Comparison of ENCODE assay signal across 33 cellular contexts in the genomic region with DNA sequence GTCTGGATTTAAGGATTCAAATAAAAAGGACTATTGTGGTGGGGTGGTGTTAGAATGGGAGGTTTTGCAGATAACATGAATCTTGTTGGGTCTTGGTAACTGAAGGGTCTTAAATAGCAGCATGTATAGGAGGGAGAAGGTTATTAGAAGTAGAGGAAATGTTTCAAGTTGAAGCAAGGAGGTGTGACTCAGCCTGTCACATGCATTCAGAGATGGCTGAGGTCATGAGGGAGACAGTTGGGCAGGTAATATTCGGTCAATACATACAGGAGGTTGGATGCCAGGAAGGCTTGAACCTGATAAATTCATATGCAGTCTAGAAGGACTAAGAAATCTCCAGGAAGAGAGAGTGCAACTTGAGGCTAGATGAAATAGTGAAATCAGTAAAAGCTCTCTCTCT. TPM values are rescaled to one million over a fixed set of nuclear protein-coding genes. Genes with fewer than 3 reads are reported as not detected.
DNase-seq lines count a peak whose midpoint lies in the region; ATAC-seq, FAIRE-seq and TF ChIP-seq lines count a peak whose summit lies in the region.
"Had no signal": no experiment of that assay in that cellular context is flagged by ENCODE, and none has a peak within 500 bp of the region (broad histone marks: within the 10 kb centered on the region; RNA-seq: fewer than 3 reads in every experiment).

No MANE protein-coding gene starts in this region.

- no peak for TF ChIP-seq EP300 in H1 (IDR thresholded peaks at IDR 0.05; ENCODE audit: borderline replicate concordance in 1 of 2, low read depth in 2 of 2, low read length in 2 of 2)

- H3K18ac ChIP-seq in IMR-90 (ENCODE audit: low read depth, low read length) (no peak overlapping the region), H1 (ENCODE audit: extremely low read depth, low read length) (no peak overlapping the region)

- H3K23me2 ChIP-seq in H1 (ENCODE audit: low read depth, low read length): no peaks in the 10 kb centered on the region

- H4K91ac ChIP-seq in IMR-90 (ENCODE audit: insufficient read depth, low read depth, low read length) (no peak overlapping the region), H1 (replicated peaks; ENCODE audit: insufficient read length, low read length) (no peak overlapping the region)

- H3K4me2 ChIP-seq in IMR-90 (ENCODE audit: low read depth, low read length) (no peak overlapping the region), H1 (ENCODE audit: insufficient read depth in 1 of 2, low read depth in 2 of 2, low read length in 2 of 2) (no peak overlapping the region), OCI-LY7 (ENCODE audit: low read length) (no peak overlapping the region)

- H3K4ac ChIP-seq in IMR-90 (ENCODE audit: low read depth, low read length) (peak overlapping the region; percentile 16; the same call in 1 of the 2 replicates), H1 (replicated peaks; ENCODE audit: insufficient read length, low read depth, low read length) (no peak overlapping the region)

- H3K4me3 Mint-ChIP-seq in endothelial cell (ENCODE audit: unreplicated experiment): no peak overlapping the region
- H3K4me3 Mint-ChIP-seq: activated naive CD8-positive, alpha-beta T cell treated with anti-CD3 and anti-CD28 coated beads, Interleukin-2, amount 10 ng/mL, durations not matched to agents 7 days and 5 days; stimulated activated memory B cell treated with anti-CD40 and anti-IgM and Interleukin-4, amounts not matched to agents 10 μg/mL and 1 μg/mL and 100 μg/mL, for 72 hours had no signal

- DNase-seq in ELR (ENCODE audit: low read depth) (peak; percentile 14), IMR-90 (no peak), H1 (ENCODE audit: low read depth in 1 of 2, low spot score in 2 of 2) (no peak), renal cortical epithelial cell (ENCODE audit: low read depth) (peak; percentile 20), putamen (ENCODE audit: low spot score) (no peak), WERI-Rb-1 (no peak), endothelial cell (ENCODE audit: low spot score) (no peak), OCI-LY7 (ENCODE audit: low spot score) (no peak)
- DNase-seq: activated CD4-positive, alpha-beta T cell treated with anti-CD3 and anti-CD28 coated beads, Interleukin-2, amount 50 U/mL, for 1 hour; activated CD4-positive, CD25-positive, alpha-beta regulatory T cell; activated effector memory CD4-positive, alpha-beta T cell treated with anti-CD3 and anti-CD28 coated beads, Interleukin-2, amount 50 U/mL, for 16 hours; activated naive CD8-positive, alpha-beta T cell treated with anti-CD3 and anti-CD28 coated beads, Interleukin-2, amount 10 ng/mL, durations not matched to agents 7 days and 5 days; activated T-cell treated with anti-CD3 and anti-CD28 coated beads, Interleukin-2, amount 50 U/mL, for 1 hour; aorta; colonic mucosa; effector CD4-positive, alpha-beta T cell; GDM1; glutamatergic neuron; islet precursor cell; Karpas-422; NCI-H1417 treated with DMSO at 0.1 percent for 48 hours; NCI-H2081; NCI-H226; NCI-H69; RPMI8226; sigmoid colon; stimulated activated CD4-positive, alpha-beta T cell treated with anti-CD3 and anti-CD28 coated beads, Interleukin-4, amount 100 ng/mL, for 24 hours; substantia nigra; T-helper 1 cell; trophoblast cell had no signal

- no peaks in the 10 kb centered on the region for H3K9me1 ChIP-seq in IMR-90 (ENCODE audit: insufficient read depth, low read length)

- no peak for TF ChIP-seq CTCF in IMR-90 (conservative IDR thresholded peaks at IDR 0.05; ENCODE audit: low read depth, low read length)
- TF ChIP-seq CTCF in H1 (IDR thresholded peaks at IDR 0.05; ENCODE audit: control extremely low read depth in 1 of 3, insufficient read depth in 1 of 3, low read depth in 1 of 3, low read length in 3 of 3): no peak
- TF ChIP-seq CTCF in WERI-Rb-1 (IDR thresholded peaks at IDR 0.05; ENCODE audit: low read depth, low read length): no peak
- no peak for TF ChIP-seq CTCF in endothelial cell (IDR thresholded peaks at IDR 0.05; ENCODE audit: unreplicated experiment)
- no peak for TF ChIP-seq CTCF in OCI-LY7 (conservative IDR thresholded peaks at IDR 0.05; ENCODE audit: low read length)

- H3K9me3 ChIP-seq in IMR-90 (ENCODE audit: control insufficient read depth, insufficient read depth, low read length) (no peaks in the 10 kb centered on the region), H1 (ENCODE audit: insufficient read depth in 2 of 2, low read depth in 1 of 2, low read length in 1 of 2) (no peaks in the 10 kb centered on the region), WERI-Rb-1 (ENCODE audit: severe bottlenecking) (no peaks in the 10 kb centered on the region), OCI-LY7 (ENCODE audit: low read length) (no peaks in the 10 kb centered on the region)
- H3K9me3 ChIP-seq: colonic mucosa, neutrophil, sigmoid colon had no signal

- FAIRE-seq in H1 (lab: Jason Lieb, UNC): no peak

- no CpG with 5 or more reads among the region's 1 CpG for WGBS in IMR-90 (ENCODE audit: extremely low coverage in 2 of 2, insufficient read length in 1 of 2), 2 experiments
- 86% methylated on average over 1 of the region's 1 CpG; no CpG with 5 or more reads in 1 of the 2 experiments for WGBS in H1 (ENCODE audit: extremely low coverage in 1 of 2, insufficient coverage in 1 of 2, insufficient read length in 1 of 2, insufficient replicate concordance in 2 of 2, low coverage in 1 of 2, low lambda C conversion rate in 2 of 2, missing lambda C conversion rate in 1 of 2), 2 experiments

- H3K27me3 ChIP-seq in IMR-90 (ENCODE audit: control insufficient read depth, insufficient read depth, low read length): peaks cover 16% of the 10 kb centered on the region
- H3K27me3 ChIP-seq in H1 (replicated peaks in 1 of 4; ENCODE audit: control insufficient read depth in 3 of 4, extremely low read depth in 1 of 4, insufficient read depth in 3 of 4, low read length in 3 of 4): no peaks in the 10 kb centered on the region
- no peaks in the 10 kb centered on the region for H3K27me3 ChIP-seq in WERI-Rb-1 (ENCODE audit: insufficient read depth, low read depth, severe bottlenecking)
- H3K27me3 ChIP-seq: cardiac muscle cell, colonic mucosa, neutrophil had no signal

- H3K27ac ChIP-seq in IMR-90 (ENCODE audit: insufficient read depth, low read length) (no peak overlapping the region), H1 (ENCODE audit: low read depth, low read length) (no peak overlapping the region), WERI-Rb-1 (no peak overlapping the region), OCI-LY7 (ENCODE audit: low read depth, low read length, poor library complexity, severe bottlenecking) (no peak overlapping the region)
- H3K27ac ChIP-seq: cardiac muscle cell, colonic mucosa, neutrophil, sigmoid colon had no signal

- H3K79me2 ChIP-seq in H1 (ENCODE audit: control insufficient read depth in 1 of 2, insufficient read depth in 2 of 2, low read length in 2 of 2) (no peaks in the 10 kb centered on the region), OCI-LY7 (ENCODE audit: insufficient read depth, low read depth, low read length) (no peaks in the 10 kb centered on the region)

- H4K8ac ChIP-seq in IMR-90 (ENCODE audit: low read depth in 2 of 2, low read length in 2 of 2) (no peak overlapping the region), H1 (ENCODE audit: extremely low read depth, insufficient read depth, low read length) (no peak overlapping the region)

- H2AFZ ChIP-seq in IMR-90 (replicated peaks; ENCODE audit: low read length, poor library complexity) (no peak overlapping the region), H1 (ENCODE audit: low read length) (0 out of 2 replicates have a peak overlapping the region, but pooled peaks have one; percentile 12), OCI-LY7 (ENCODE audit: low read length) (no peak overlapping the region)

- H3K36me3 ChIP-seq in IMR-90 (ENCODE audit: control insufficient read depth, insufficient read depth, low read length): no peaks in the 10 kb centered on the region
- no peaks in the 10 kb centered on the region for H3K36me3 ChIP-seq in H1 (ENCODE audit: control insufficient read depth in 2 of 4, insufficient read depth in 4 of 4, low read length in 3 of 4)
- no peaks in the 10 kb centered on the region for H3K36me3 ChIP-seq in WERI-Rb-1
- H3K36me3 ChIP-seq in OCI-LY7 (ENCODE audit: insufficient read depth, low read length): no peaks in the 10 kb centered on the region
- H3K36me3 ChIP-seq: cardiac muscle cell, colonic mucosa, neutrophil, sigmoid colon had no signal

- no peaks in the 10 kb centered on the region for H3K9me3 Mint-ChIP-seq in endothelial cell (ENCODE audit: unreplicated experiment)
- H3K9me3 Mint-ChIP-seq: activated naive CD8-positive, alpha-beta T cell treated with anti-CD3 and anti-CD28 coated beads, Interleukin-2, amount 10 ng/mL, durations not matched to agents 7 days and 5 days; stimulated activated memory B cell treated with anti-CD40 and anti-IgM and Interleukin-4, amounts not matched to agents 10 μg/mL and 1 μg/mL and 100 μg/mL, for 72 hours had no signal

- H3K27ac Mint-ChIP-seq in endothelial cell (ENCODE audit: unreplicated experiment): no peak overlapping the region
- H3K27ac Mint-ChIP-seq: activated naive CD8-positive, alpha-beta T cell treated with anti-CD3 and anti-CD28 coated beads, Interleukin-2, amount 10 ng/mL, durations not matched to agents 7 days and 5 days; stimulated activated memory B cell treated with anti-CD40 and anti-IgM and Interleukin-4, amounts not matched to agents 10 μg/mL and 1 μg/mL and 100 μg/mL, for 72 hours had no signal

- dilution Hi-C loops in IMR-90 (cut with HindIII; ENCODE audit: low sequenced_read_pairs, unreplicated experiment): no loop called here

- H3K9ac ChIP-seq in IMR-90 (ENCODE audit: low read depth, low read length) (no peak overlapping the region), H1 (replicated peaks in 1 of 4; ENCODE audit: extremely low read depth in 1 of 4, low read depth in 3 of 4, low read length in 3 of 4) (no peak overlapping the region)

- no peak overlapping the region for H2BK120ac ChIP-seq in IMR-90 (ENCODE audit: low read depth, low read length)
- H2BK120ac ChIP-seq in H1 (replicated peaks; ENCODE audit: low read depth, low read length): no peak overlapping the region

- H2AK5ac ChIP-seq in IMR-90 (ENCODE audit: low read depth, low read length): no peak overlapping the region
- H2AK5ac ChIP-seq in H1 (ENCODE audit: low read depth, low read length): no peak overlapping the region

- H3K4me3 ChIP-seq in IMR-90 (ENCODE audit: insufficient read depth, low read depth, low read length) (no peak overlapping the region), H1 (ENCODE audit: extremely low read depth in 1 of 4, insufficient read depth in 2 of 4, low read depth in 3 of 4, low read length in 4 of 4) (no peak overlapping the region), WERI-Rb-1 (ENCODE audit: low read depth, low read length) (no peak overlapping the region), OCI-LY7 (ENCODE audit: low read depth, low read length, poor library complexity, severe bottlenecking) (no peak overlapping the region)
- H3K4me3 ChIP-seq: cardiac muscle cell, colonic mucosa, sigmoid colon had no signal

- no peaks in the 10 kb centered on the region for H3K9me2 ChIP-seq in OCI-LY7 (ENCODE audit: insufficient read depth, low read length)

- H2AK9ac ChIP-seq in IMR-90 (replicated peaks; ENCODE audit: low read depth, low read length, poor library complexity): no peak overlapping the region

- H2BK20ac ChIP-seq in IMR-90 (ENCODE audit: low read depth, low read length) (no peak overlapping the region), H1 (ENCODE audit: low read length) (no peak overlapping the region)

- no peak overlapping the region for H2BK12ac ChIP-seq in H1 (ENCODE audit: low read depth, low read length)

- H3K4me1 ChIP-seq in IMR-90 (ENCODE audit: control insufficient read depth, insufficient read depth, low read length): no peaks in the 10 kb centered on the region
- no peaks in the 10 kb centered on the region for H3K4me1 ChIP-seq in H1 (replicated peaks in 1 of 4; ENCODE audit: control insufficient read depth in 3 of 4, insufficient read depth in 4 of 4, low read length in 3 of 4)
- no peaks in the 10 kb centered on the region for H3K4me1 ChIP-seq in OCI-LY7 (ENCODE audit: insufficient read depth, low read length, poor library complexity, severe bottlenecking)
- H3K4me1 ChIP-seq: colonic mucosa, sigmoid colon had no signal

- no peaks in the 10 kb centered on the region for H3K4me1 Mint-ChIP-seq in endothelial cell (ENCODE audit: unreplicated experiment)
- H3K4me1 Mint-ChIP-seq: activated naive CD8-positive, alpha-beta T cell treated with anti-CD3 and anti-CD28 coated beads, Interleukin-2, amount 10 ng/mL, durations not matched to agents 7 days and 5 days; stimulated activated memory B cell treated with anti-CD40 and anti-IgM and Interleukin-4, amounts not matched to agents 10 μg/mL and 1 μg/mL and 100 μg/mL, for 72 hours had no signal

- no TSS peak for BruUV-seq in IMR-90 (replicated peaks; lab: Mats Ljungman, UMichigan)
- BruUV-seq in OCI-LY7 (replicated peaks; lab: Mats Ljungman, UMichigan): no TSS peak

- H3K23ac ChIP-seq in IMR-90 (ENCODE audit: low read depth, low read length) (no peak overlapping the region), H1 (ENCODE audit: insufficient read length) (no peak overlapping the region)

- CTCF ChIA-PET in IMR-90 (lab: Yijun Ruan, JAX): no interaction called here
- CTCF ChIA-PET in H1 (lab: Charles Lee; ENCODE audit: partially characterized antibody): interaction anchor here (1.2 kb wide), 1 partner anchor 297 kb away, joined by 3 read pairs; no protein-coding TSS in a partner anchor
- CTCF ChIA-PET in OCI-LY7 (lab: Charles Lee; ENCODE audit: unreplicated experiment): interaction anchor here (1.2 kb wide), 1 partner anchor 166 kb away, joined by 3 read pairs; no protein-coding TSS in a partner anchor

- H4K5ac ChIP-seq in IMR-90 (ENCODE audit: low read depth, low read length): no peak overlapping the region
- H4K5ac ChIP-seq in H1 (ENCODE audit: insufficient read length, low read depth, low read length): no peak overlapping the region

- in situ Hi-C loops in IMR-90 (cut with MboI; ENCODE audit: low sequenced_read_pairs): loop anchor here (25.0 kb wide), 1 partner anchor 497 kb away; no protein-coding TSS in a partner anchor

- H3K27me3 Mint-ChIP-seq in endothelial cell (ENCODE audit: unreplicated experiment): no peaks in the 10 kb centered on the region
- H3K27me3 Mint-ChIP-seq: stimulated activated memory B cell treated with anti-CD40 and anti-IgM and Interleukin-4, amounts not matched to agents 10 μg/mL and 1 μg/mL and 100 μg/mL, for 72 hours had no signal

- H3K79me1 ChIP-seq in IMR-90 (ENCODE audit: low read depth in 1 of 2, low read length in 2 of 2): no peaks in the 10 kb centered on the region
- H3K79me1 ChIP-seq in H1 (ENCODE audit: low read depth, low read length): no peaks in the 10 kb centered on the region

- no peak for TF ChIP-seq RAD21 in IMR-90 (IDR thresholded peaks at IDR 0.05; ENCODE audit: low read length)
- no peak for TF ChIP-seq RAD21 in H1 (IDR thresholded peaks at IDR 0.05 in 1 of 2, conservative IDR thresholded peaks at IDR 0.05 in 1 of 2; ENCODE audit: low read depth in 2 of 2, low read length in 2 of 2)

- H4K20me1 ChIP-seq in IMR-90 (ENCODE audit: insufficient read depth, low read length) (no peaks in the 10 kb centered on the region), H1 (replicated peaks in 1 of 2; ENCODE audit: control insufficient read depth in 1 of 2, insufficient read depth in 2 of 2, low read length in 2 of 2) (no peaks in the 10 kb centered on the region), OCI-LY7 (ENCODE audit: insufficient read depth, low read length) (no peaks in the 10 kb centered on the region)

- TF ChIP-seq POLR2A in IMR-90 (IDR thresholded peaks at IDR 0.05; ENCODE audit: low read depth, low read length) (no peak), H1 (IDR thresholded peaks at IDR 0.05; ENCODE audit: control extremely low read depth in 1 of 2, low read depth in 2 of 2, low read length in 2 of 2) (no peak)

- H3K14ac ChIP-seq in IMR-90 (replicated peaks; ENCODE audit: low read depth, low read length) (no peak overlapping the region), H1 (ENCODE audit: insufficient read length) (no peak overlapping the region)

- no peak overlapping the region for H2BK15ac ChIP-seq in IMR-90 (ENCODE audit: low read depth, low read length)
- H2BK15ac ChIP-seq in H1 (ENCODE audit: low read length): no peak overlapping the region

- H2BK5ac ChIP-seq in IMR-90 (ENCODE audit: low read depth, low read length, poor library complexity, severe bottlenecking): no peak overlapping the region
- no peak overlapping the region for H2BK5ac ChIP-seq in H1 (ENCODE audit: low read depth, low read length)

- H3K36me3 Mint-ChIP-seq in endothelial cell (ENCODE audit: low read depth, unreplicated experiment): no peaks in the 10 kb centered on the region
- H3K36me3 Mint-ChIP-seq: activated naive CD8-positive, alpha-beta T cell treated with anti-CD3 and anti-CD28 coated beads, Interleukin-2, amount 10 ng/mL, durations not matched to agents 7 days and 5 days; stimulated activated memory B cell treated with anti-CD40 and anti-IgM and Interleukin-4, amounts not matched to agents 10 μg/mL and 1 μg/mL and 100 μg/mL, for 72 hours had no signal

- POLR2A ChIA-PET in IMR-90 (lab: Charles Lee; ENCODE audit: unreplicated experiment): interaction anchor here (0.6 kb wide), 1 partner anchor 12 kb away, joined by 3 read pairs; no protein-coding TSS in a partner anchor
- POLR2A ChIA-PET in H1 (lab: Charles Lee; ENCODE audit: partially characterized antibody): no interaction called here
- POLR2A ChIA-PET in OCI-LY7 (lab: Charles Lee): interaction anchor here (1.0 kb wide), 1 partner anchor 544 kb away, joined by 3 read pairs; no protein-coding TSS in a partner anchor

- no peak for ATAC-seq in IMR-90 (ENCODE audit: low read depth)
- ATAC-seq: stimulated activated memory B cell treated with anti-CD40 and anti-IgM and Interleukin-4, amounts not matched to agents 10 μg/mL and 1 μg/mL and 100 μg/mL, for 72 hours had no signal

- H3K56ac ChIP-seq in IMR-90 (ENCODE audit: extremely low read depth, insufficient read depth, low read length) (no peak overlapping the region), H1 (replicated peaks; ENCODE audit: insufficient read length, low read depth, low read length) (no peak overlapping the region)

- intact Hi-C loops in IMR-90 (cut with micrococcal nuclease) (no loop called here), OCI-LY7 (cut with micrococcal nuclease; ENCODE audit: unreplicated experiment) (loop anchor here (10.0 kb wide), 1 partner anchor 495 kb away; no protein-coding TSS in a partner anchor)

RNA-seq across cellular contexts. Expression of gene KLHL31, which starts 6.1 kb away (rescaled TPM):
- total RNA-seq in IMR-90 (2012; rRNA removed) (under 0.01 TPM in 1 of 2 replicates, not detected in the other), renal cortical epithelial cell (0.20 TPM in 1 of 2 replicates, not detected in the other), endothelial cell (ENCODE audit: unreplicated experiment) (0.51 TPM), OCI-LY7 (2022) (not detected in 2 replicates)
- polyA plus RNA-seq in IMR-90 (2012; rRNA removed) (0.02 and 0.04 TPM in 2 replicates), H1 (2011; rRNA removed) (0.15 and 0.28 TPM in 2 replicates)
- polyA plus RNA-seq in IMR-90 (2012; cell fraction: cytosol; rRNA removed): 0.01 TPM in 1 of 2 replicates, not detected in the other
- polyA plus RNA-seq in IMR-90 (2012; cell fraction: nucleus; rRNA removed; ENCODE audit: low replicate concordance): 0.16 and 0.25 TPM in 2 replicates
- total RNA-seq in H1 (2021; fragmentation: NEBNext Ultra II Directional; extraction: Animal tissue kit (Norgen Biotek cat#: 25700)): 0.39 and 0.54 TPM in 2 replicates
- 0.21 TPM for polyA plus RNA-seq in H1 (2011; cell fraction: cytosol; rRNA removed)
- polyA plus RNA-seq in H1 (2011; cell fraction: nucleus; rRNA removed): 0.47 TPM
- 0.16 to 0.28 TPM (median 0.18 TPM) in 4 replicates for polyA plus RNA-seq in H1 (2012, experiment 1 of 2)
- not detected for polyA plus RNA-seq in H1 (2012, experiment 2 of 2)
- 0.24 TPM for polyA plus RNA-seq in H1 (2013, experiment 1 of 2)
- polyA plus RNA-seq in H1 (2013, experiment 2 of 2): 0.28 TPM
- 0.38 and 0.56 TPM in 2 replicates for polyA minus RNA-seq in H1 (2011; rRNA and poly(A)+ RNA removed)
- 1.1 TPM for polyA minus RNA-seq in H1 (2011; cell fraction: cytosol; rRNA and poly(A)+ RNA removed)
- polyA minus RNA-seq in H1 (2011; cell fraction: nucleus; rRNA and poly(A)+ RNA removed): 1.7 TPM
- total RNA-seq in OCI-LY7 (2014; rRNA removed; shearing (Covaris generic)): not detected in 2 replicates

Comparison
In these comparisons a context has a peak if more than half of its experiments do, and no peak if none do; other contexts are left out.
1. DNase-seq: peak in ELR (single experiment) and renal cortical epithelial cell (single experiment); none in IMR-90 (single experiment), H1 (0 of 2), putamen (single experiment), WERI-Rb-1 (single experiment), endothelial cell (single experiment) and OCI-LY7 (single experiment).